Comparison of ENCODE assay signal across 24 cellular contexts in the genomic region with DNA sequence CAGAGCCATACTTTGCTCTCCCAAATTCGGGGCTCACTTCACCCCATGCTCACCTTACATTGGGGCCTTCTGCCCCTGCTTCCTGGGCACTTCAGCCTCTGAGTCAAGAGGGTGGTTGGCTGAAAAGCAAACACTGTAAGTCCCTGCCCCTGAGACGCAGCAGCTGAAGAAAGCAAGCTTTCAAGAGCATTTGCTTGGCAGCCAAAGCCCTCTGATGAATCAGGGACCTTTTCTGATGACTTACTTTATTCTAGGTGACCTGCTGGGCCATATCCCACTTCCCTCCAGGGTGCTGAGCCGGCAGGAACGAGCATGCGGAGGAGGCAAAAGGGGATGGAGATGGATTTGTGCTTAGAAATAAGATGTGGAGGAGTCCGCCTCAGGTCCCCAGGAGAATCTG.
A peak's percentile ranks its signal among the peaks of the same experiment; 100 is the strongest.
DNase-seq lines count a peak whose midpoint lies in the region; ATAC-seq and TF ChIP-seq lines count a peak whose summit lies in the region.
"Had no signal": no experiment of that assay in that cellular context is flagged by ENCODE, and none has a peak within 500 bp of the region (broad histone marks: within the 10 kb centered on the region; RNA-seq: fewer than 3 reads in every experiment).

No MANE protein-coding gene starts in this region.

- TF ChIP-seq CTCF in right atrium auricular region (IDR thresholded peaks at IDR 0.05), result no peak
- TF ChIP-seq CTCF in coronary artery (IDR thresholded peaks at IDR 0.05), result no peak
- no peak for TF ChIP-seq CTCF in lower lobe of right lung (IDR thresholded peaks at IDR 0.05)

- H3K27ac ChIP-seq in right atrium auricular region (peak overlapping the region in 1 of 2 donors; percentile 66), coronary artery (peak overlapping the region; percentile 32 to 83), lower lobe of right lung (no peak overlapping the region), aorta (ENCODE audit: low read depth in 1 of 2, low read length in 2 of 2) (peak overlapping the region in 1 of 2 donors; percentile 60)
- H3K27ac ChIP-seq: SK-N-MC had no signal

- peaks cover 5 to 24% of the 10 kb centered on the region in 2 donors for H3K4me1 ChIP-seq in right atrium auricular region
- peaks cover 10% of the 10 kb centered on the region for H3K4me1 ChIP-seq in lower lobe of right lung
- H3K4me1 ChIP-seq in aorta (ENCODE audit: control insufficient read depth in 1 of 2, insufficient read depth in 2 of 2, low read length in 2 of 2), result peaks cover 7 to 10% of the 10 kb centered on the region in 2 donors

- H3K27me3 ChIP-seq in right atrium auricular region (no peaks in the 10 kb centered on the region), lower lobe of right lung (ENCODE audit: low read depth) (no peaks in the 10 kb centered on the region), aorta (ENCODE audit: control insufficient read depth in 1 of 2, insufficient read depth in 2 of 2, low read length in 1 of 2) (no peaks in the 10 kb centered on the region)

- intact Hi-C loops in cardiac septum (cut with DNase I) (no loop called here), lower lobe of right lung (cut with DNase I) (no loop called here), aorta (cut with DNase I) (loop anchor here in 1 of 2 donors (2.0 kb wide), 1 partner anchor 19 kb away; no protein-coding TSS in a partner anchor)

- no peaks in the 10 kb centered on the region for H3K9me3 ChIP-seq in right atrium auricular region
- H3K9me3 ChIP-seq in lower lobe of right lung, result no peaks in the 10 kb centered on the region
- no peaks in the 10 kb centered on the region for H3K9me3 ChIP-seq in aorta (ENCODE audit: control insufficient read depth, low read length)

- DNase-seq in cardiac septum (ENCODE audit: low spot score), result peak; percentile 15
- DNase-seq in right atrium auricular region (ENCODE audit: low spot score), result no peak
- DNase-seq in coronary artery (ENCODE audit: low spot score), result no peak
- peak; percentile 46 for DNase-seq in lower lobe of right lung
- DNase-seq in aorta, result peak in 1 of 2 donors; percentile 62
- no peak for DNase-seq in SIG-M5 (lab: John Stamatoyannopoulos, UW)
- no peak for DNase-seq in stimulated activated CD4-positive, alpha-beta T cell treated with anti-CD3 and anti-CD28 coated beads, Interleukin-4, amount 100 ng/mL, for 1 hour
- DNase-seq: activated CD8-positive, alpha-beta memory T cell treated with anti-CD3 and anti-CD28 coated beads, Interleukin-2, amount 10 ng/mL, durations not matched to agents 7 days and 5 days; activated naive CD8-positive, alpha-beta T cell treated with anti-CD3 and anti-CD28 coated beads, Interleukin-2, amount 50 U/mL, for 24 hours; CD4-positive, alpha-beta T cell; central memory CD4-positive, alpha-beta T cell; DND-41; effector CD8-positive, alpha-beta T cell; hypothalamus; IMR-90; kidney; NCI-H2081 treated with DMSO at 0.1 percent for 48 hours; stimulated activated CD4-positive, alpha-beta T cell treated with anti-CD3 and anti-CD28 coated beads, Interleukin-15, amount 100 ng/mL, for 24 hours; stimulated activated naive CD4-positive, alpha-beta T cell; T1000 had no signal

- ATAC-seq in lower lobe of right lung (peak; percentile 53 to 78), aorta (ENCODE audit: low FRiP score) (peak; percentile 4), GM21619 (IDR thresholded peaks at IDR 0.05; ENCODE audit: unreplicated experiment) (no peak)
- ATAC-seq: activated CD4-positive, CD25-positive, alpha-beta regulatory T cell treated with anti-CD3 and anti-CD28 coated beads, Interleukin-2, amount 50 U/mL, for 24 hours; activated CD8-positive, alpha-beta memory T cell treated with anti-CD3 and anti-CD28 coated beads, Interleukin-2, amount 10 ng/mL, durations not matched to agents 7 days and 5 days; activated naive CD8-positive, alpha-beta T cell treated with anti-CD3 and anti-CD28 coated beads, Interleukin-2, amount 50 U/mL, for 24 hours; activated T-helper 17 cell treated with anti-CD3 and anti-CD28 coated beads, Interleukin-2, amount 50 U/mL, for 72 hours had no signal

- H3K36me3 ChIP-seq in right atrium auricular region (no peaks in the 10 kb centered on the region), lower lobe of right lung (no peaks in the 10 kb centered on the region), aorta (ENCODE audit: control insufficient read depth in 1 of 2, insufficient read depth in 2 of 2, low read length in 1 of 2) (no peaks in the 10 kb centered on the region)

- H3K4me3 ChIP-seq in right atrium auricular region (no peak overlapping the region), coronary artery (no peak overlapping the region), lower lobe of right lung (no peak overlapping the region), aorta (ENCODE audit: low read length in 2 of 2) (no peak overlapping the region)
- H3K4me3 ChIP-seq: SK-N-MC had no signal

- 30 to 40% methylated on average over 6 of the region's 6 CpGs for WGBS in aorta, 2 donors

Comparison
In these comparisons a context has a peak if more than half of its experiments do, and no peak if none do; other contexts are left out.
1. DNase-seq: peak in cardiac septum (single experiment) and lower lobe of right lung (single experiment); none in right atrium auricular region (single experiment), coronary artery (single experiment), SIG-M5 (single experiment) and stimulated activated CD4-positive, alpha-beta T cell treated with anti-CD3 and anti-CD28 coated beads, Interleukin-4, amount 100 ng/mL, for 1 hour (single experiment).